Comparison of ENCODE assay signal across 8 cellular contexts in the genomic region with DNA sequence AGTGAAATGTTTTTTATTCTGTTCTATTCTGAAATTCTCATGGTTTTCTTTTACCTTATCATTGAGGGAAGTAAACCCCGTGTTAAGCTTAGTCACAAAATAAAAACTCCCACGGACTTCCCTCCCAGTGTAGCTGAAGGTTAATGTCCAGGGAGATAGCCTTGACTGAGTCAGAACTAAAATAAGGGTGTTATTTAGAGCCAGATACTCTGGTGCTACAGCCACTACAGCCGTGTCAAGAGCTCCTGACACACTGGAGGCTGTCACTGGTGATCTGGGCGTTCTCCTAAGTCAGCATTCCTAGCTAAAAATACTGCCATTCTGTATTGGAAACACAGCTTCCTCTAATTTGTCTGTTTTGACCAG.
DNase-seq lines count a peak whose midpoint lies in the region; ATAC-seq and TF ChIP-seq lines count a peak whose summit lies in the region.

No MANE protein-coding gene starts in this region.

- peaks cover 68% of the 10 kb centered on the region for H3K4me1 ChIP-seq in Panc1 (ENCODE audit: control insufficient read depth, insufficient read depth, low read length)

- intact Hi-C loops in Panc1 (cut with micrococcal nuclease; ENCODE audit: unreplicated experiment) = loop anchor here (2.0 kb wide), 2 partner anchors 30 to 40 kb away; no protein-coding TSS in a partner anchor

- peak; percentile 53 for ATAC-seq in GM21360 (IDR thresholded peaks at IDR 0.05; ENCODE audit: unreplicated experiment)
- ATAC-seq in Panc1 = no peak
- ATAC-seq in HG02571 (IDR thresholded peaks at IDR 0.05; ENCODE audit: unreplicated experiment) = no peak
- no peak for ATAC-seq in HG03439 (IDR thresholded peaks at IDR 0.05; ENCODE audit: unreplicated experiment)

- H3K36me3 ChIP-seq in Panc1 (ENCODE audit: control insufficient read depth, insufficient read depth, low read length) = no peaks in the 10 kb centered on the region

- no peak overlapping the region for H3K4me3 ChIP-seq in Panc1 (ENCODE audit: low read depth in 2 of 2, low read length in 2 of 2)

- TF ChIP-seq CTCF in Panc1 (IDR thresholded peaks at IDR 0.05) = no peak

- CTCF ChIA-PET in Panc1 (lab: Charles Lee) = interaction anchor here (0.6 to 3.4 kb wide), 8 partner anchors 9 to 88 kb away, joined by 3 to 26 read pairs (median 4); no protein-coding TSS in a partner anchor

- H3K9me3 ChIP-seq in Panc1 (ENCODE audit: control insufficient read depth, insufficient read depth, low read depth, low read length) = no peaks in the 10 kb centered on the region

- no TSS peak for BruUV-seq in Panc1 (replicated peaks; lab: Mats Ljungman, UMichigan)

- no peaks in the 10 kb centered on the region for H3K27me3 ChIP-seq in Panc1 (ENCODE audit: control insufficient read depth, insufficient read depth, low read length)

- DNase-seq in Panc1 (ENCODE audit: low read depth, low spot score) = no peak
- DNase-seq in fibroblast of peridontal ligament (ENCODE audit: extremely low read depth) = peak; percentile 64
- peak; percentile 86 for DNase-seq in pulmonary artery endothelial cell (ENCODE audit: low read depth, low spot score)
- no peak for DNase-seq in HuH-7 (ENCODE audit: low spot score)
- DNase-seq in effector CD4-positive, alpha-beta T cell = no peak

- POLR2A ChIA-PET in Panc1 (lab: Charles Lee) = interaction anchor here (2.0 kb wide), 1 partner anchor 31 kb away, joined by 8 read pairs; no protein-coding TSS in a partner anchor

- peak overlapping the region; percentile 81 for H3K27ac ChIP-seq in Panc1 (ENCODE audit: low read length)

- in situ Hi-C loops in Panc1 (cut with HindIII; ENCODE audit: low pct_unique_long_range_greater_than_20kb, low sequenced_read_pairs) = no loop called here

Comparison
In these comparisons a context has a peak if more than half of its experiments do, and no peak if none do; other contexts are left out.
1. DNase-seq: peak in fibroblast of peridontal ligament (single experiment) and pulmonary artery endothelial cell (single experiment); none in Panc1 (single experiment), HuH-7 (single experiment) and effector CD4-positive, alpha-beta T cell (single experiment).